Comparison of ENCODE assay signal across 1 cellular context in the genomic region with DNA sequence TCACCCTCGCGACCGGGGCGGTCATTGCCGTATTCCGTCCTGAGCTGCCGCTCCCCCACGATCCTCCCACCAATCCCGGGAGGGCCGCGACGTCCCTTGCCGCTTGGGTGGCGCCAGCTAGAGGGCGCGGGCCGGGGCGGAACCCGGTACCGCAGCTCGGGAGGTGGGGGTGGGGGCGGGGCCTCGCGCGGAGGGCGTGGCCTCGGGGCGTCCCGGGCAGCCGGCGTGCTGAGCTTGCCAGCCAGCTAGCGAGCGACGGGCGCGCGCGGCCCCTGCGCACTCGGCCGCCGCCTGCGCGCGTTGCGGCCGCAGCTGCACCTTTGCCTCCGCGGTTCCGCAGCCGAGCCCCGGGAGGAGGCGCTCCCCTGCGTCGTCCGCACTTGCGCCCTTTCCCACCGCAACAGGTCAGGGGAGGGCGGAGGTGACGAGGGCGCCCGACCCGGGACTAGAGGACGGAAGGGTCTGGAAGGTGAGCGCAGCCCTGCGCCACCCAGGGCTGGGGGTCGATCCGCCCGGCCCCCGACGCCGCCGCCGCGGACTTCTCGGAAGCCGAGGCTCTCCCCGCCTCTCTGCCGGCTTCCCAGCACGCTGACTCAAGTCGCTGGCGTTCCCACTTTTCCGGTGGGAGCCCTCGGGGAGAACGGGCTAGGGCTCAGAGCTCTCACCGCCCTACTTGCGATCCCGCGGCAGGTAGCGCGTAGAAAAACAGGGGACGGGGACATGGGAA.
TF ChIP-seq lines count a peak whose summit lies in the region.

A gene with protein sequence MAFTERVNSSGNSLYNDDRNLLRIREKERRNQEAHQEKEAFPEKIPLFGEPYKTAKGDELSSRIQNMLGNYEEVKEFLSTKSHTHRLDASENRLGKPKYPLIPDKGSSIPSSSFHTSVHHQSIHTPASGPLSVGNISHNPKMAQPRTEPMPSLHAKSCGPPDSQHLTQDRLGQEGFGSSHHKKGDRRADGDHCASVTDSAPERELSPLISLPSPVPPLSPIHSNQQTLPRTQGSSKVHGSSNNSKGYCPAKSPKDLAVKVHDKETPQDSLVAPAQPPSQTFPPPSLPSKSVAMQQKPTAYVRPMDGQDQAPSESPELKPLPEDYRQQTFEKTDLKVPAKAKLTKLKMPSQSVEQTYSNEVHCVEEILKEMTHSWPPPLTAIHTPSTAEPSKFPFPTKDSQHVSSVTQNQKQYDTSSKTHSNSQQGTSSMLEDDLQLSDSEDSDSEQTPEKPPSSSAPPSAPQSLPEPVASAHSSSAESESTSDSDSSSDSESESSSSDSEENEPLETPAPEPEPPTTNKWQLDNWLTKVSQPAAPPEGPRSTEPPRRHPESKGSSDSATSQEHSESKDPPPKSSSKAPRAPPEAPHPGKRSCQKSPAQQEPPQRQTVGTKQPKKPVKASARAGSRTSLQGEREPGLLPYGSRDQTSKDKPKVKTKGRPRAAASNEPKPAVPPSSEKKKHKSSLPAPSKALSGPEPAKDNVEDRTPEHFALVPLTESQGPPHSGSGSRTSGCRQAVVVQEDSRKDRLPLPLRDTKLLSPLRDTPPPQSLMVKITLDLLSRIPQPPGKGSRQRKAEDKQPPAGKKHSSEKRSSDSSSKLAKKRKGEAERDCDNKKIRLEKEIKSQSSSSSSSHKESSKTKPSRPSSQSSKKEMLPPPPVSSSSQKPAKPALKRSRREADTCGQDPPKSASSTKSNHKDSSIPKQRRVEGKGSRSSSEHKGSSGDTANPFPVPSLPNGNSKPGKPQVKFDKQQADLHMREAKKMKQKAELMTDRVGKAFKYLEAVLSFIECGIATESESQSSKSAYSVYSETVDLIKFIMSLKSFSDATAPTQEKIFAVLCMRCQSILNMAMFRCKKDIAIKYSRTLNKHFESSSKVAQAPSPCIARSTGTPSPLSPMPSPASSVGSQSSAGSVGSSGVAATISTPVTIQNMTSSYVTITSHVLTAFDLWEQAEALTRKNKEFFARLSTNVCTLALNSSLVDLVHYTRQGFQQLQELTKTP (plus strand): TSS at position 240 of the 727 bp plus-strand sequence. CDS start 13,523 bp downstream, outside the sequence.

TF ChIP-seq in WTC11, 78 proteins besides CTCF, POLR2A, EP300 and RAD21 (continued from another document):
- TF ChIP-seq, protein P1, sequence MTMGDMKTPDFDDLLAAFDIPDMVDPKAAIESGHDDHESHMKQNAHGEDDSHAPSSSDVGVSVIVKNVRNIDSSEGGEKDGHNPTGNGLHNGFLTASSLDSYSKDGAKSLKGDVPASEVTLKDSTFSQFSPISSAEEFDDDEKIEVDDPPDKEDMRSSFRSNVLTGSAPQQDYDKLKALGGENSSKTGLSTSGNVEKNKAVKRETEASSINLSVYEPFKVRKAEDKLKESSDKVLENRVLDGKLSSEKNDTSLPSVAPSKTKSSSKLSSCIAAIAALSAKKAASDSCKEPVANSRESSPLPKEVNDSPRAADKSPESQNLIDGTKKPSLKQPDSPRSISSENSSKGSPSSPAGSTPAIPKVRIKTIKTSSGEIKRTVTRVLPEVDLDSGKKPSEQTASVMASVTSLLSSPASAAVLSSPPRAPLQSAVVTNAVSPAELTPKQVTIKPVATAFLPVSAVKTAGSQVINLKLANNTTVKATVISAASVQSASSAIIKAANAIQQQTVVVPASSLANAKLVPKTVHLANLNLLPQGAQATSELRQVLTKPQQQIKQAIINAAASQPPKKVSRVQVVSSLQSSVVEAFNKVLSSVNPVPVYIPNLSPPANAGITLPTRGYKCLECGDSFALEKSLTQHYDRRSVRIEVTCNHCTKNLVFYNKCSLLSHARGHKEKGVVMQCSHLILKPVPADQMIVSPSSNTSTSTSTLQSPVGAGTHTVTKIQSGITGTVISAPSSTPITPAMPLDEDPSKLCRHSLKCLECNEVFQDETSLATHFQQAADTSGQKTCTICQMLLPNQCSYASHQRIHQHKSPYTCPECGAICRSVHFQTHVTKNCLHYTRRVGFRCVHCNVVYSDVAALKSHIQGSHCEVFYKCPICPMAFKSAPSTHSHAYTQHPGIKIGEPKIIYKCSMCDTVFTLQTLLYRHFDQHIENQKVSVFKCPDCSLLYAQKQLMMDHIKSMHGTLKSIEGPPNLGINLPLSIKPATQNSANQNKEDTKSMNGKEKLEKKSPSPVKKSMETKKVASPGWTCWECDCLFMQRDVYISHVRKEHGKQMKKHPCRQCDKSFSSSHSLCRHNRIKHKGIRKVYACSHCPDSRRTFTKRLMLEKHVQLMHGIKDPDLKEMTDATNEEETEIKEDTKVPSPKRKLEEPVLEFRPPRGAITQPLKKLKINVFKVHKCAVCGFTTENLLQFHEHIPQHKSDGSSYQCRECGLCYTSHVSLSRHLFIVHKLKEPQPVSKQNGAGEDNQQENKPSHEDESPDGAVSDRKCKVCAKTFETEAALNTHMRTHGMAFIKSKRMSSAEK (CRISPR knock-in tag; IDR thresholded peaks at IDR 0.05; ENCODE audit: borderline replicate concordance): peak; percentile 47; the same call in 1 of the 2 replicates
